Comparison of ENCODE assay signal across 29 cellular contexts in the genomic region with DNA sequence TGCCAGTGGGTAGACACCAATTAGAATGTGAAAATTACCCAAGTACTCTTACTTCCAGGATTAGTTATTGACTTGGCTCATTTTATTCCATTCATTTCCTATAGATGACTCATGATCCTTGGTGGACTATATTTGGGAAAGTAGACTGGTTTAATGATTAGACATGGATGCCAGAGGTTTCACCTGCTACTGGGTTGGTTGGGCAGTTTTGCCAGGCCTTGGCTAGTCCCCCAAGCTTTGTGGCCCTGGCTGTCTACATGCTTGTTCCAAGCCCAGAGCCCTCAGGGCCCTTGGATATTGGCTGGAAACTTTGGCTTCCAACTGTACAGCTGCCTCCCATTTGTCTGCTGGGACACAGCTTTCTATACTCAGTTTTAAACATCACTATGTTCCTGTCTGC.
"Had no signal": no experiment of that assay in that cellular context is flagged by ENCODE, and none has a peak within 500 bp of the region (broad histone marks: within the 10 kb centered on the region; RNA-seq: fewer than 3 reads in every experiment).

No MANE protein-coding gene starts in this region.

- ATAC-seq: activated CD8-positive, alpha-beta T cell treated with anti-CD3 and anti-CD28 coated beads for 36 hours; activated naive CD8-positive, alpha-beta T cell treated with anti-CD3 and anti-CD28 coated beads, Interleukin-2, amount 50 U/mL, for 24 hours; gastrocnemius medialis; left lung; mucosa of descending colon; natural killer cell treated with Interleukin-12 subunit alpha and Interleukin-12 subunit beta and Interleukin-15 and Interleukin-18, amount 100 ng/mL, for 72 hours; sciatic nerve; stimulated activated memory B cell treated with anti-CD40 and anti-IgM and Interleukin-4, amounts not matched to agents 10 μg/mL and 1 μg/mL and 100 μg/mL, for 72 hours; stimulated activated naive CD8-positive, alpha-beta T cell treated with anti-CD3 and anti-CD28 coated beads, Interleukin-15, amount 100 ng/mL, for 72 hours; T-cell had no signal

- H3K27ac Mint-ChIP-seq: activated B cell treated with CpG ODN at 0.5 μM for 24 hours; activated CD8-positive, alpha-beta T cell treated with anti-CD3 and anti-CD28 coated beads for 36 hours; activated naive CD4-positive, alpha-beta T cell treated with anti-CD3 and anti-CD28 coated beads, Interleukin-2, amount 50 U/mL, for 24 hours; activated naive CD8-positive, alpha-beta T cell treated with anti-CD3 and anti-CD28 coated beads, Interleukin-2, amount 50 U/mL, for 24 hours; activated T-helper 2 cell treated with anti-CD3 and anti-CD28 coated beads, Interferon-gamma antibody, Interleukin-2, Interleukin-4, amounts not matched to agents 10 μg/mL and 5 μg/mL and 100 μg/mL, durations not matched to agents 14 hours and 24 hours and 36 hours; natural killer cell treated with Interleukin-12 subunit alpha and Interleukin-12 subunit beta and Interleukin-15 and Interleukin-18, amount 100 ng/mL, for 72 hours; progenitor cell of endocrine pancreas; stimulated activated memory B cell treated with anti-CD40 and anti-IgM and Interleukin-4, amounts not matched to agents 10 μg/mL and 1 μg/mL and 100 μg/mL, for 72 hours; T-cell; T-helper 2 cell treated with Interferon-gamma antibody and Interleukin-4, amounts not matched to agents 5 μg/mL and 100 μg/mL, for 36 hours had no signal

- FAIRE-seq: bronchial epithelial cell, kidney had no signal

- H3K4me3 Mint-ChIP-seq: activated B cell treated with CpG ODN at 0.5 μM for 24 hours; activated CD8-positive, alpha-beta T cell treated with anti-CD3 and anti-CD28 coated beads for 36 hours; activated naive CD4-positive, alpha-beta T cell treated with anti-CD3 and anti-CD28 coated beads, Interleukin-2, amount 50 U/mL, for 24 hours; activated naive CD8-positive, alpha-beta T cell treated with anti-CD3 and anti-CD28 coated beads, Interleukin-2, amount 50 U/mL, for 24 hours; central memory CD8-positive, alpha-beta T cell; natural killer cell treated with Interleukin-12 subunit alpha and Interleukin-12 subunit beta and Interleukin-15 and Interleukin-18, amount 100 ng/mL, for 72 hours; stimulated activated memory B cell treated with anti-CD40 and anti-IgM and Interleukin-4, amounts not matched to agents 10 μg/mL and 1 μg/mL and 100 μg/mL, for 72 hours; stimulated activated naive CD8-positive, alpha-beta T cell treated with anti-CD3 and anti-CD28 coated beads, Interleukin-15, amount 100 ng/mL, for 72 hours; T-cell; T-helper 2 cell treated with Interferon-gamma antibody and Interleukin-4, amounts not matched to agents 5 μg/mL and 100 μg/mL, for 36 hours had no signal

- H3K4me1 Mint-ChIP-seq: activated B cell treated with CpG ODN at 0.5 μM for 24 hours; stimulated activated memory B cell treated with anti-CD40 and anti-IgM and Interleukin-4, amounts not matched to agents 10 μg/mL and 1 μg/mL and 100 μg/mL, for 72 hours had no signal

- DNase-seq: activated B cell treated with CpG ODN at 0.5 μM for 24 hours; activated CD4-positive, alpha-beta T cell treated with anti-CD3 and anti-CD28 coated beads, Interleukin-2, amount 50 U/mL, for 1 hour; activated CD8-positive, alpha-beta T cell treated with anti-CD3 and anti-CD28 coated beads for 36 hours; activated naive CD8-positive, alpha-beta T cell treated with anti-CD3 and anti-CD28 coated beads, Interleukin-2, amount 50 U/mL, for 24 hours; activated T-cell treated with anti-CD3 and anti-CD28 coated beads, Interleukin-2, amount 50 U/mL, for 48 hours; dermis blood vessel endothelial cell; effector CD4-positive, alpha-beta T cell; gastrocnemius medialis; kidney; left lung; mucosa of descending colon; ovary; retina; stimulated activated CD4-positive, alpha-beta T cell treated with anti-CD3 and anti-CD28 coated beads, Interleukin-1b, Interleukin-23, amount 100 ng/mL, for 48 hours; stimulated activated CD4-positive, alpha-beta T cell treated with anti-CD3 and anti-CD28 coated beads, Interleukin-4, amount 100 ng/mL, for 4 hours; stimulated activated CD8-positive, alpha-beta memory T cell treated with anti-CD3 and anti-CD28 coated beads, Interleukin-4, amount 100 ng/mL, for 48 hours; stimulated activated naive CD8-positive, alpha-beta T cell treated with anti-CD3 and anti-CD28 coated beads, Interleukin-15, amount 100 ng/mL, for 72 hours; T-cell; thyroid gland; upper lobe of left lung had no signal

- H3K27me3 Mint-ChIP-seq: activated B cell treated with CpG ODN at 0.5 μM for 24 hours; activated CD8-positive, alpha-beta T cell treated with anti-CD3 and anti-CD28 coated beads for 36 hours; activated naive CD4-positive, alpha-beta T cell treated with anti-CD3 and anti-CD28 coated beads, Interleukin-2, amount 50 U/mL, for 24 hours; activated naive CD8-positive, alpha-beta T cell treated with anti-CD3 and anti-CD28 coated beads, Interleukin-2, amount 50 U/mL, for 24 hours; central memory CD8-positive, alpha-beta T cell; natural killer cell treated with Interleukin-12 subunit alpha and Interleukin-12 subunit beta and Interleukin-15 and Interleukin-18, amount 100 ng/mL, for 72 hours; progenitor cell of endocrine pancreas; stimulated activated memory B cell treated with anti-CD40 and anti-IgM and Interleukin-4, amounts not matched to agents 10 μg/mL and 1 μg/mL and 100 μg/mL, for 72 hours; stimulated activated naive CD8-positive, alpha-beta T cell treated with anti-CD3 and anti-CD28 coated beads, Interleukin-15, amount 100 ng/mL, for 72 hours; T-cell had no signal
